Comparison of ENCODE assay signal across 8 cellular contexts in genomic region chr1:2228684-2229031, GRCh38. TPM values are rescaled to one million over a fixed set of nuclear protein-coding genes. Genes with fewer than 3 reads are reported as not detected.
DNase-seq lines count a peak whose midpoint lies in the region; TF ChIP-seq lines count a peak whose summit lies in the region.

No MANE protein-coding gene starts in this region.

- no peak for TF ChIP-seq CTCF in glutamatergic neuron (IDR thresholded peaks at IDR 0.05; ENCODE audit: partially characterized antibody, unreplicated experiment)

- CTCF ChIA-PET in activated CD4-positive, alpha-beta T cell treated with anti-CD3 and anti-CD28 coated beads, Interleukin-2, amount 10 ng/mL, durations not matched to agents 7 days and 5 days (lab: Charles Lee), result interaction anchor here (0.5 to 2.3 kb wide), 6 partner anchors 10 to 82 kb away, joined by 3 to 6 read pairs (median 3); no protein-coding TSS in a partner anchor

- no peak for DNase-seq in activated CD4-positive, alpha-beta T cell treated with anti-CD3 and anti-CD28 coated beads, Interleukin-2, amount 10 ng/mL, durations not matched to agents 24 days and 14 days
- DNase-seq in activated CD4-positive, alpha-beta T cell treated with anti-CD3 and anti-CD28 coated beads, Interleukin-2, amount 50 U/mL, for 4 hours, result no peak
- DNase-seq in activated CD4-positive, alpha-beta T cell treated with anti-CD3 and anti-CD28 coated beads, Interleukin-2, amount 10 ng/mL, durations not matched to agents 7 days and 5 days, result no peak
- DNase-seq in glutamatergic neuron, result no peak
- no peak for DNase-seq in skeletal muscle cell (ENCODE audit: low read depth)
- DNase-seq in T1000 (lab: John Stamatoyannopoulos, UW), result no peak
- no peak for DNase-seq in NCI-H2196 treated with DMSO at 0.1 percent for 48 hours (lab: John Stamatoyannopoulos, UW; ENCODE audit: unreplicated experiment)
- no peak for DNase-seq in cortex of kidney (lab: John Stamatoyannopoulos, UW)

- no peaks in the 10 kb centered on the region for H3K9me3 Mint-ChIP-seq in activated CD4-positive, alpha-beta T cell treated with anti-CD3 and anti-CD28 coated beads, Interleukin-2, amount 10 ng/mL, durations not matched to agents 24 days and 14 days
- H3K9me3 Mint-ChIP-seq in activated CD4-positive, alpha-beta T cell treated with anti-CD3 and anti-CD28 coated beads, Interleukin-2, amount 10 ng/mL, durations not matched to agents 7 days and 5 days, result no peaks in the 10 kb centered on the region
- H3K9me3 Mint-ChIP-seq in glutamatergic neuron (ENCODE audit: unreplicated experiment), result peaks cover 36% of the 10 kb centered on the region

- H3K4me1 Mint-ChIP-seq in activated CD4-positive, alpha-beta T cell treated with anti-CD3 and anti-CD28 coated beads, Interleukin-2, amount 10 ng/mL, durations not matched to agents 24 days and 14 days, result peaks cover 33% of the 10 kb centered on the region
- H3K4me1 Mint-ChIP-seq in activated CD4-positive, alpha-beta T cell treated with anti-CD3 and anti-CD28 coated beads, Interleukin-2, amount 10 ng/mL, durations not matched to agents 7 days and 5 days, result peaks cover 29% of the 10 kb centered on the region
- H3K4me1 Mint-ChIP-seq in glutamatergic neuron (ENCODE audit: low read depth, unreplicated experiment), result peaks cover 15% of the 10 kb centered on the region

- POLR2A ChIA-PET in activated CD4-positive, alpha-beta T cell treated with anti-CD3 and anti-CD28 coated beads, Interleukin-2, amount 10 ng/mL, durations not matched to agents 7 days and 5 days (lab: Charles Lee), result interaction anchor here (1.0 kb wide), 1 partner anchor 88 kb away, joined by 3 read pairs; no protein-coding TSS in a partner anchor

- H3K4me3 Mint-ChIP-seq in activated CD4-positive, alpha-beta T cell treated with anti-CD3 and anti-CD28 coated beads, Interleukin-2, amount 10 ng/mL, durations not matched to agents 24 days and 14 days, result peak overlapping the region; percentile 93
- peak overlapping the region; percentile 90 for H3K4me3 Mint-ChIP-seq in activated CD4-positive, alpha-beta T cell treated with anti-CD3 and anti-CD28 coated beads, Interleukin-2, amount 10 ng/mL, durations not matched to agents 7 days and 5 days
- H3K4me3 Mint-ChIP-seq in glutamatergic neuron (ENCODE audit: unreplicated experiment), result peak overlapping the region; percentile 99

- H3K27ac Mint-ChIP-seq in activated CD4-positive, alpha-beta T cell treated with anti-CD3 and anti-CD28 coated beads, Interleukin-2, amount 10 ng/mL, durations not matched to agents 24 days and 14 days, result peak overlapping the region; percentile 91
- H3K27ac Mint-ChIP-seq in activated CD4-positive, alpha-beta T cell treated with anti-CD3 and anti-CD28 coated beads, Interleukin-2, amount 10 ng/mL, durations not matched to agents 7 days and 5 days, result peak overlapping the region; percentile 96
- H3K27ac Mint-ChIP-seq in glutamatergic neuron (ENCODE audit: unreplicated experiment), result peak overlapping the region; percentile 91

- H3K36me3 Mint-ChIP-seq in activated CD4-positive, alpha-beta T cell treated with anti-CD3 and anti-CD28 coated beads, Interleukin-2, amount 10 ng/mL, durations not matched to agents 24 days and 14 days (ENCODE audit: low read depth), result peaks cover 23% of the 10 kb centered on the region
- H3K36me3 Mint-ChIP-seq in activated CD4-positive, alpha-beta T cell treated with anti-CD3 and anti-CD28 coated beads, Interleukin-2, amount 10 ng/mL, durations not matched to agents 7 days and 5 days (ENCODE audit: low read depth), result peaks cover 32% of the 10 kb centered on the region
- H3K36me3 Mint-ChIP-seq in glutamatergic neuron (ENCODE audit: unreplicated experiment), result no peaks in the 10 kb centered on the region

- intact Hi-C loops in activated CD4-positive, alpha-beta T cell treated with anti-CD3 and anti-CD28 coated beads, Interleukin-2, amount 10 ng/mL, durations not matched to agents 24 days and 14 days (cut with micrococcal nuclease), result loop anchor here (1.0 kb wide), 1 partner anchor 72 kb away; no protein-coding TSS in a partner anchor

- H3K4me3 ChIP-seq in skeletal muscle cell (ENCODE audit: low read depth, low read length), result peak overlapping the region; percentile 76

- H3K27me3 Mint-ChIP-seq in activated CD4-positive, alpha-beta T cell treated with anti-CD3 and anti-CD28 coated beads, Interleukin-2, amount 10 ng/mL, durations not matched to agents 24 days and 14 days, result peaks cover 7% of the 10 kb centered on the region
- H3K27me3 Mint-ChIP-seq in activated CD4-positive, alpha-beta T cell treated with anti-CD3 and anti-CD28 coated beads, Interleukin-2, amount 10 ng/mL, durations not matched to agents 7 days and 5 days, result peaks cover 3% of the 10 kb centered on the region
- peaks cover 32% of the 10 kb centered on the region for H3K27me3 Mint-ChIP-seq in glutamatergic neuron (ENCODE audit: unreplicated experiment)

RNA-seq across cellular contexts. Expression of gene SKI, which starts 0.5 kb away (rescaled TPM):
- 40.7 and 41.1 TPM in 2 replicates for total RNA-seq in activated CD4-positive, alpha-beta T cell treated with anti-CD3 and anti-CD28 coated beads, Interleukin-2, amount 10 ng/mL, durations not matched to agents 24 days and 14 days
- 10 to 100 TPM; 60.7 to 62.0 TPM for total RNA-seq in activated CD4-positive, alpha-beta T cell treated with anti-CD3 and anti-CD28 coated beads, Interleukin-2, amount 10 ng/mL, durations not matched to agents 7 days and 5 days
- total RNA-seq in glutamatergic neuron (ENCODE audit: unreplicated experiment), result 143 TPM

RNA-seq across cellular contexts. Expression of gene FAAP20, which starts 34.1 kb away (rescaled TPM):
- total RNA-seq in activated CD4-positive, alpha-beta T cell treated with anti-CD3 and anti-CD28 coated beads, Interleukin-2, amount 10 ng/mL, durations not matched to agents 24 days and 14 days, result 55.8 and 60.3 TPM in 2 replicates
- 10 to 100 TPM; 61.3 to 66.2 TPM for total RNA-seq in activated CD4-positive, alpha-beta T cell treated with anti-CD3 and anti-CD28 coated beads, Interleukin-2, amount 10 ng/mL, durations not matched to agents 7 days and 5 days
- total RNA-seq in glutamatergic neuron (ENCODE audit: unreplicated experiment), result 111 TPM
